ENCODE assay signal across 1 cellular context in the genomic region with DNA sequence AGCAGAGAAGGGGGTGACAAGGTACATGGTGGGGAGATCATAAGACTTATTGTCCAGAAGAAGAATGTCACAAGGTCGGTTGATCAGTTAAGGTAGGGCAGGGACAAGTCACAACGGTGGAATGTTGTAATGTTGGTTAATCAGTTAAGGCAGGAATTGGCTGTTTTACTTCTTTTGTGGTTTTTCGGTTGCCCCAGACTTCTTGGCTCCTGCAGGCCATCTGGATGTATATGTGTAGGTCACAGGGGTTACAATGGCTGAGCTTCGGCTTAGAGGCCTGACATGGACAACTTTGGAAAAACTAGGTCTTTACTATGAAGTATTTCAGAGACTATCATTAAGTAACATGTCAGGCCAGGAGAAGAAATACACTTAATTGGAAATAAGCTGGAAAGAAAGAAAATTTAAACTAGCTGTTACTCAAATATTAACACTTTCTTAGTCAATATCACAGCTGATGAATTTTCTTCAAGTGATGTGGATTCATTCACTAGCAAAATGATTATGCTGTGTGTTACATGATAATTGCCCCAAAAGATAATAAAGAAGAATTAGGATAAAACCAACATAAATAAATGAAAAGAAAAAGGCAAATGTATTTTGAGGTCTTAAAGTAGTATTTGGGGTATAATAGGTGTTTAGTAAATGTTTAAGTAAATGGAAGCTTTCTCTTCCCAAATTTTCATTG.
TF ChIP-seq lines count a peak whose summit lies in the region.

No MANE protein-coding gene starts in this region.

TF ChIP-seq in K562, 482 proteins besides CTCF, POLR2A, EP300 and RAD21 (continued from another document and continues in another):
- TF ChIP-seq CLOCK (CRISPR knock-in tag; IDR thresholded peaks at IDR 0.05; ENCODE audit: borderline replicate concordance): peak; percentile 83
- TF ChIP-seq MEF2D (tag; conservative IDR thresholded peaks at IDR 0.05; ENCODE audit: low read depth): peak; percentile 84
- no peak for TF ChIP-seq ZNF165 (CRISPR knock-in tag; IDR thresholded peaks at IDR 0.05; ENCODE audit: borderline replicate concordance)
- peak; percentile 48; the same call in 1 of the 2 replicates for TF ChIP-seq IRF9 (tag; IDR thresholded peaks at IDR 0.05)
- 0 out of 2 replicates have a peak, but pooled peaks have one; percentile 18 for TF ChIP-seq HEY1 (CRISPR knock-in tag; IDR thresholded peaks at IDR 0.05; ENCODE audit: borderline replicate concordance)
- TF ChIP-seq, protein P1, sequence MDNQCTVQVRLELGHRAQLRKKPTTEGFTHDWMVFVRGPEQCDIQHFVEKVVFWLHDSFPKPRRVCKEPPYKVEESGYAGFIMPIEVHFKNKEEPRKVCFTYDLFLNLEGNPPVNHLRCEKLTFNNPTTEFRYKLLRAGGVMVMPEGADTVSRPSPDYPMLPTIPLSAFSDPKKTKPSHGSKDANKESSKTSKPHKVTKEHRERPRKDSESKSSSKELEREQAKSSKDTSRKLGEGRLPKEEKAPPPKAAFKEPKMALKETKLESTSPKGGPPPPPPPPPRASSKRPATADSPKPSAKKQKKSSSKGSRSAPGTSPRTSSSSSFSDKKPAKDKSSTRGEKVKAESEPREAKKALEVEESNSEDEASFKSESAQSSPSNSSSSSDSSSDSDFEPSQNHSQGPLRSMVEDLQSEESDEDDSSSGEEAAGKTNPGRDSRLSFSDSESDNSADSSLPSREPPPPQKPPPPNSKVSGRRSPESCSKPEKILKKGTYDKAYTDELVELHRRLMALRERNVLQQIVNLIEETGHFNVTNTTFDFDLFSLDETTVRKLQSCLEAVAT (IDR thresholded peaks at IDR 0.05): peak in 1 of 2 experiments; percentile 90; a peak in 2 of 4 replicates
- TF ChIP-seq MAZ (CRISPR knock-in tag; conservative IDR thresholded peaks at IDR 0.05 in 1 of 2, IDR thresholded peaks at IDR 0.05 in 1 of 2): peak; percentile 28 to 58; a peak in 3 of 4 replicates
- peak; percentile 91; the same call in 1 of the 2 replicates for TF ChIP-seq HSF4 (CRISPR knock-in tag; IDR thresholded peaks at IDR 0.05; ENCODE audit: borderline replicate concordance)
- peak; percentile 72 for TF ChIP-seq CREM (IDR thresholded peaks at IDR 0.05; ENCODE audit: low read depth)
- TF ChIP-seq RFX7 (CRISPR knock-in tag; IDR thresholded peaks at IDR 0.05): peak; percentile 82; the same call in 1 of the 2 replicates
- TF ChIP-seq TAF15 (IDR thresholded peaks at IDR 0.05; ENCODE audit: low read depth, low read length): no peak
- TF ChIP-seq ZSCAN32 (CRISPR knock-in tag; IDR thresholded peaks at IDR 0.05): no peak
- TF ChIP-seq IFI16 (CRISPR knock-in tag; IDR thresholded peaks at IDR 0.05): peak; percentile 80; the same call in 1 of the 2 replicates
- peak; percentile 92 for TF ChIP-seq ZNF41 (CRISPR knock-in tag; conservative IDR thresholded peaks at IDR 0.05)
- TF ChIP-seq CUX1 (CRISPR knock-in tag; IDR thresholded peaks at IDR 0.05): peak; percentile 83; the same call in 1 of the 2 replicates
- TF ChIP-seq ELF4 (CRISPR knock-in tag; IDR thresholded peaks at IDR 0.05): peak; percentile 66
- TF ChIP-seq FOXK2 (conservative IDR thresholded peaks at IDR 0.05 in 1 of 2, IDR thresholded peaks at IDR 0.05 in 1 of 2; ENCODE audit: low read depth in 2 of 2): peak in 1 of 2 experiments; percentile 27; a peak in 1 of 4 replicates
- TF ChIP-seq, protein P2, sequence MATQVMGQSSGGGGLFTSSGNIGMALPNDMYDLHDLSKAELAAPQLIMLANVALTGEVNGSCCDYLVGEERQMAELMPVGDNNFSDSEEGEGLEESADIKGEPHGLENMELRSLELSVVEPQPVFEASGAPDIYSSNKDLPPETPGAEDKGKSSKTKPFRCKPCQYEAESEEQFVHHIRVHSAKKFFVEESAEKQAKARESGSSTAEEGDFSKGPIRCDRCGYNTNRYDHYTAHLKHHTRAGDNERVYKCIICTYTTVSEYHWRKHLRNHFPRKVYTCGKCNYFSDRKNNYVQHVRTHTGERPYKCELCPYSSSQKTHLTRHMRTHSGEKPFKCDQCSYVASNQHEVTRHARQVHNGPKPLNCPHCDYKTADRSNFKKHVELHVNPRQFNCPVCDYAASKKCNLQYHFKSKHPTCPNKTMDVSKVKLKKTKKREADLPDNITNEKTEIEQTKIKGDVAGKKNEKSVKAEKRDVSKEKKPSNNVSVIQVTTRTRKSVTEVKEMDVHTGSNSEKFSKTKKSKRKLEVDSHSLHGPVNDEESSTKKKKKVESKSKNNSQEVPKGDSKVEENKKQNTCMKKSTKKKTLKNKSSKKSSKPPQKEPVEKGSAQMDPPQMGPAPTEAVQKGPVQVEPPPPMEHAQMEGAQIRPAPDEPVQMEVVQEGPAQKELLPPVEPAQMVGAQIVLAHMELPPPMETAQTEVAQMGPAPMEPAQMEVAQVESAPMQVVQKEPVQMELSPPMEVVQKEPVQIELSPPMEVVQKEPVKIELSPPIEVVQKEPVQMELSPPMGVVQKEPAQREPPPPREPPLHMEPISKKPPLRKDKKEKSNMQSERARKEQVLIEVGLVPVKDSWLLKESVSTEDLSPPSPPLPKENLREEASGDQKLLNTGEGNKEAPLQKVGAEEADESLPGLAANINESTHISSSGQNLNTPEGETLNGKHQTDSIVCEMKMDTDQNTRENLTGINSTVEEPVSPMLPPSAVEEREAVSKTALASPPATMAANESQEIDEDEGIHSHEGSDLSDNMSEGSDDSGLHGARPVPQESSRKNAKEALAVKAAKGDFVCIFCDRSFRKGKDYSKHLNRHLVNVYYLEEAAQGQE (CRISPR knock-in tag; IDR thresholded peaks at IDR 0.05; ENCODE audit: low read depth): no peak
- TF ChIP-seq, protein P3, sequence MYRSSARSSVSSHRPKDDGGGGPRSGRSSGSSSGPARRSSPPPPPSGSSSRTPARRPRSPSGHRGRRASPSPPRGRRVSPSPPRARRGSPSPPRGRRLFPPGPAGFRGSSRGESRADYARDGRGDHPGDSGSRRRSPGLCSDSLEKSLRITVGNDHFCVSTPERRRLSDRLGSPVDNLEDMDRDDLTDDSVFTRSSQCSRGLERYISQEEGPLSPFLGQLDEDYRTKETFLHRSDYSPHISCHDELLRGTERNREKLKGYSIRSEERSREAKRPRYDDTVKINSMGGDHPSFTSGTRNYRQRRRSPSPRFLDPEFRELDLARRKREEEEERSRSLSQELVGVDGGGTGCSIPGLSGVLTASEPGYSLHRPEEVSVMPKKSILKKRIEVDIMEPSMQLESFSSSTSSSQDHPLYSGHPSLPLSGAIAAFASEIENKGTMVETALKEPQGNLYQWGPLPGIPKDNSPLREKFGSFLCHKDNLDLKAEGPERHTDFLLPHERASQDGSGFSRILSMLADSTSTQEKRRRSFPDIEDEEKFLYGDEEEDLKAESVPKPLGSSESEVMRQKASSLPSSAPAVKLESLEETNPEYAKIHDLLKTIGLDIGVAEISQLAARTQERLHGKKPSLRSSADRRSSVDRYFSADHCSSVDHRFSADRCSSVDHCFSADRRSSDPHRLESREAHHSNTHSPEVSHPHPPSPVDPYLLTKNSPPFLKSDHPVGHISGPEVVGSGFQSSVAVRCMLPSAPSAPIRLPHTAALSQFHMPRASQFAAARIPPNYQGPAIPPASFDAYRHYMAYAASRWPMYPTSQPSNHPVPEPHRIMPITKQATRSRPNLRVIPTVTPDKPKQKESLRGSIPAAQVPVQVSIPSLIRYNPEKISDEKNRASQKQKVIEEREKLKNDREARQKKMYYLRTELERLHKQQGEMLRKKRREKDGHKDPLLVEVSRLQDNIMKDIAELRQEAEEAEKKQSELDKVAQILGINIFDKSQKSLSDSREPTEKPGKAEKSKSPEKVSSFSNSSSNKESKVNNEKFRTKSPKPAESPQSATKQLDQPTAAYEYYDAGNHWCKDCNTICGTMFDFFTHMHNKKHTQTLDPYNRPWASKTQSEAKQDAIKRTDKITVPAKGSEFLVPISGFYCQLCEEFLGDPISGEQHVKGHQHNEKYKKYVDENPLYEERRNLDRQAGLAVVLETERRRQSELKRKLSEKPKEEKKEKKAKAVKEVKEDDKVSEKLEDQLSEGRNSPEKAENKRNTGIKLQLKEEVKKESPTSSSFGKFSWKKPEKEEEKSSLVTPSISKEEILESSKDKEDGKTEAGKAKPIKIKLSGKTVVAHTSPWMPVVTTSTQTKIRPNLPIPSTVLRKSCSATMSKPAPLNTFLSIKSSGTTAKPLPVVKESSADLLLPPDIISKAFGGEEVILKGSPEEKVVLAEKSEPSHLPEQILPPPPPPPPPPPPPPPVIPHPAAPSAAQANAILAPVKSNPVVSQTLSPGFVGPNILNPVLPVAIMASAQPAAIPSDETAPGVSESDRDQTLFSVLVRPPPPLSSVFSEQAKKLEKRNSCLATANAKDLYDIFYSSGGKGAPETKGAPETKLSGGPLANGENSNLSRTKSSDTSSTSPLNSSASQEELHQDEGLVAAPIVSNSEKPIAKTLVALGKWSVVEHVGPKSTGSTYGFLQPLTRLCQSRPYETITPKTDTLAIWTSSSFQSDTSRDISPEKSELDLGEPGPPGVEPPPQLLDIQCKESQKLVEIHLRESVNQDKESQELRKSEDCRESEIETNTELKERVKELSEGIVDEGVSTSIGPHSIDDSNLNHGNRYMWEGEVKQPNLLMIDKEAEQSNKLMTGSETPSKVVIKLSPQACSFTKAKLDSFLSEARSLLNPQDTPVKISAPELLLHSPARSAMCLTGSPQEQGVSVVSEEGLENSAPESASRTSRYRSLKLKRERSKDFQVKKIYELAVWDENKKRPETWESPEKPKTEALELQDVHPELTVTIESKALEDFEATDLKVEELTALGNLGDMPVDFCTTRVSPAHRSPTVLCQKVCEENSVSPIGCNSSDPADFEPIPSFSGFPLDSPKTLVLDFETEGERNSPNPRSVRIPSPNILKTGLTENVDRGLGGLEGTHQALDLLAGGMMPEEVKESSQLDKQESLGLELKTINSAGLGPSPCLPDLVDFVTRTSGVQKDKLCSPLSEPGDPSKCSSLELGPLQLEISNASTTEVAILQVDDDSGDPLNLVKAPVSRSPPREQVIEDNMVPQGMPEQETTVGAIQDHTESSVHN (IDR thresholded peaks at IDR 0.05; ENCODE audit: borderline replicate concordance in 1 of 2, low read depth in 1 of 2): peak in 1 of 2 experiments; percentile 46; a peak in 1 of 4 replicates
- peak; percentile 88 for TF ChIP-seq CBX5 (IDR thresholded peaks at IDR 0.05; ENCODE audit: borderline replicate concordance, low read depth)
